Comparison of ENCODE assay signal across 1 cellular context in genomic region chr12:2274733-2275132, GRCh38.
TF ChIP-seq lines count a peak whose summit lies in the region.

No MANE protein-coding gene starts in this region.

TF ChIP-seq in GM23338, 12 proteins besides CTCF, POLR2A, EP300 and RAD21 (continued from another document):
- TF ChIP-seq ZNF462 (CRISPR knock-in tag; IDR thresholded peaks at IDR 0.05) (no peak), STAT1 (IDR thresholded peaks at IDR 0.05; ENCODE audit: unreplicated experiment) (no peak), NANOG (IDR thresholded peaks at IDR 0.05; ENCODE audit: borderline replicate concordance) (no peak), CREB1 (CRISPR knock-in tag; IDR thresholded peaks at IDR 0.05; ENCODE audit: low read depth) (no peak)
